Comparison of ENCODE assay signal across 8 cellular contexts in the genomic region with DNA sequence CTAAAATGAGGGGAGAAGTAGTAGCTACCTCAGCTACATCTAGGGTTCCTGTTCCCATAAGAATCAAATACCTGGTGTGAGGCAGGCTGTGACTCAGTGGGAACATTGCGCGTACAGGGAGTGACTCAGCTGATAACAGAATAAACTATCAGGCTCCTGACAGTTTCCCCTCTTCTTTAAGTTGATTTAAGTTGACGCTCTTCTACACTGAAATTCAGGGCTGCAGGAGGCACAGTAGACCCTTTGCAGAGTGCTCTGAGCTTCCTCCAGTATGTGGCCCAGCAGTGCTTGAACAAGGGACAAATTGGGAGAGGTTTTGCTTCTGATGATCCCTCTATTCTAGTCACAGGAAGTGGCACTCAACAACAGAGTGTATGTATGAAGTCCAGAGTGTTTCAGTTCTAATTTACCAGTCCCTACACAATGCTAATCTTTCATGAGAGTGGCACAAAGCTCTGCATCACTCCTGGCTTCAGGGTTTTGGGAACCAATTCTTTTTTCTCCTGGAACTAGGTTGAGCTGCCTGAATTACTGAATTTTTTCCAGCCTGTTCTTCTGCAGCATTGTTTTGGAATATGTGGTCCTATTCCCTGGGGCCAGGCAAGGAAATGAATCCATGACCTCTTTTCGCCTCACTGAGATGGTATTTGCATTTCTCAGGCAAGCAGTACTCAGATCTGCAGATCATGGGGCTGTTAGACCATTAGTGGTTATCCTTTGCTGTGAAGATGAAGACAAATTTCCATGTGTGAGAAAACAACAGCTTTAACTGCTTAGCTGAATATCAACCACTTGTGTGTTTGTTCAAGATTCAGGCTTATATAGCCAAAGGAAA. TPM values are rescaled to one million over a fixed set of nuclear protein-coding genes. Genes with fewer than 3 reads are reported as not detected.
DNase-seq lines count a peak whose midpoint lies in the region; ATAC-seq lines count a peak whose summit lies in the region.

No MANE protein-coding gene starts in this region.

- CTCF ChIA-PET in CD8-positive, alpha-beta memory T cell (lab: Charles Lee) = interaction anchor here (0.6 to 8.5 kb wide), 23 partner anchors 12 to 99 kb away, joined by 3 to 99 read pairs (median 4); a partner anchor contains a TSS

- H3K4me1 ChIP-seq in CD8-positive, alpha-beta memory T cell (ENCODE audit: insufficient read depth, low read length) = peaks cover 34% of the 10 kb centered on the region

- no peak overlapping the region for H3K4me3 ChIP-seq in CD8-positive, alpha-beta memory T cell (ENCODE audit: low read length)

- peaks cover 0 to 2% of the 10 kb centered on the region in 2 donors for H3K27me3 Mint-ChIP-seq in CD8-positive, alpha-beta memory T cell

- H3K27me3 ChIP-seq in CD8-positive, alpha-beta memory T cell (ENCODE audit: insufficient read depth, low read length, poor library complexity, severe bottlenecking) = no peaks in the 10 kb centered on the region

- no peak overlapping the region for H3K4me3 Mint-ChIP-seq in CD8-positive, alpha-beta memory T cell

- H3K27ac Mint-ChIP-seq in CD8-positive, alpha-beta memory T cell = peak overlapping the region in 7 of 8 donors; percentile 40 to 98 (median 77)

- POLR2A ChIA-PET in CD8-positive, alpha-beta memory T cell (lab: Charles Lee) = interaction anchor here (0.5 kb wide), 1 partner anchor 47 kb away, joined by 3 read pairs; no protein-coding TSS in a partner anchor

- H3K9me3 ChIP-seq in CD8-positive, alpha-beta memory T cell (ENCODE audit: low read length) = no peaks in the 10 kb centered on the region

- H3K4me1 Mint-ChIP-seq in CD8-positive, alpha-beta memory T cell = peaks cover 46 to 66% (median 46%) of the 10 kb centered on the region in 3 donors

- ATAC-seq in HG02642 (IDR thresholded peaks at IDR 0.05; ENCODE audit: poor library complexity, unreplicated experiment) = peak; percentile 3
- no peak for ATAC-seq in HG03571 (IDR thresholded peaks at IDR 0.05; ENCODE audit: unreplicated experiment)

- DNase-seq in CD8-positive, alpha-beta memory T cell = no peak
- DNase-seq in amniotic epithelial cell (ENCODE audit: low read depth) (peak; percentile 87), lung microvascular endothelial cell (ENCODE audit: low read depth in 2 of 2) (peak; percentile 5 to 54), Kasumi-1 (lab: John Stamatoyannopoulos, UW) (no peak), putamen (ENCODE audit: low spot score) (no peak)
- DNase-seq in stimulated activated CD4-positive, alpha-beta T cell treated with anti-CD3 and anti-CD28 coated beads, Interleukin-2, amount 100 ng/mL, for 48 hours = no peak

- no peaks in the 10 kb centered on the region for H3K36me3 ChIP-seq in CD8-positive, alpha-beta memory T cell (ENCODE audit: insufficient read depth, low read length)

- H3K36me3 Mint-ChIP-seq in CD8-positive, alpha-beta memory T cell = no peaks in the 10 kb centered on the region

- no peak overlapping the region for H3K27ac ChIP-seq in CD8-positive, alpha-beta memory T cell (ENCODE audit: low read depth, low read length)

- no peaks in the 10 kb centered on the region for H3K9me3 Mint-ChIP-seq in CD8-positive, alpha-beta memory T cell

RNA-seq across cellular contexts. Expression of a gene that starts 25.5 kb away (rescaled TPM):
- total RNA-seq in CD8-positive, alpha-beta memory T cell = 100 to 1,000 TPM; 179 to 188 TPM
- polyA plus RNA-seq in CD8-positive, alpha-beta memory T cell = 264 TPM
- total RNA-seq in lung microvascular endothelial cell = not detected in 2 replicates

RNA-seq across cellular contexts. Expression of a gene that starts 49.8 kb away (rescaled TPM):
- 1 to 10 TPM in 1 of 2 experiments, under 1 TPM in 1; 0.84 to 1.3 TPM for total RNA-seq in CD8-positive, alpha-beta memory T cell
- 4.3 TPM for polyA plus RNA-seq in CD8-positive, alpha-beta memory T cell
- not detected in 2 replicates for total RNA-seq in lung microvascular endothelial cell

Comparison
In these comparisons a context has a peak if more than half of its experiments do, and no peak if none do; other contexts are left out.
1. DNase-seq: peak in amniotic epithelial cell (single experiment) and lung microvascular endothelial cell (2 of 2); none in CD8-positive, alpha-beta memory T cell (0 of 5), Kasumi-1 (0 of 2), stimulated activated CD4-positive, alpha-beta T cell treated with anti-CD3 and anti-CD28 coated beads, Interleukin-2, amount 100 ng/mL, for 48 hours (0 of 2) and putamen (single experiment).
2. RNA of a gene that starts 25.5 kb away (total RNA-seq): 179 to 188 TPM in CD8-positive, alpha-beta memory T cell; not detected in lung microvascular endothelial cell; every median in the first group is over 100 times any median in the second.